9 cellular contexts compared by ENCODE assay signal in genomic region chr12:88237954-88238353, GRCh38.
DNase-seq lines count a peak whose midpoint lies in the region; ATAC-seq and TF ChIP-seq lines count a peak whose summit lies in the region.
"Had no signal": no experiment of that assay in that cellular context is flagged by ENCODE, and none has a peak within 500 bp of the region (broad histone marks: within the 10 kb centered on the region; RNA-seq: fewer than 3 reads in every experiment).

No MANE protein-coding gene starts in this region.

- CTCF ChIA-PET in HCT116 (lab: Charles Lee) = no interaction called here

- H3K27ac ChIP-seq in HCT116 (ENCODE audit: low read depth, low read length) (no peak overlapping the region), hepatocyte (no peak overlapping the region)

- peak; percentile 80 for ATAC-seq in HCT116

- H4K20me1 ChIP-seq in HCT116 (ENCODE audit: insufficient read depth) (no peaks in the 10 kb centered on the region), hepatocyte (ENCODE audit: insufficient read depth, poor library complexity, severe bottlenecking) (no peaks in the 10 kb centered on the region)

- no peak for TF ChIP-seq POLR2A in HCT116 (IDR thresholded peaks at IDR 0.05; ENCODE audit: borderline replicate concordance, extremely low read depth, insufficient read depth, insufficient read length)
- TF ChIP-seq POLR2A in NB4 (IDR thresholded peaks at IDR 0.05; ENCODE audit: extremely low read depth, insufficient read length) = no peak

- RAD21 ChIA-PET in HCT116 (lab: Charles Lee; ENCODE audit: low non-redundant PET in 1 of 2, low total read pairs in 2 of 2, uncharacterized antibody in 2 of 2, unreplicated experiment in 2 of 2) = interaction anchor here in 1 of 2 experiments (0.6 kb wide), 1 partner anchor 60 kb away, joined by 4 read pairs; no protein-coding TSS in a partner anchor

- H3K9ac ChIP-seq in HCT116 (ENCODE audit: low read length) = no peak overlapping the region

- POLR2A ChIA-PET in HCT116 (lab: Charles Lee) = no interaction called here

- H3K4me3 ChIP-seq in HCT116 (replicated peaks in 1 of 2; ENCODE audit: low read depth in 1 of 2, low read length in 2 of 2) = no peak overlapping the region
- H3K4me3 ChIP-seq in NB4 (ENCODE audit: low read depth, low read length) = no peak overlapping the region
- no peak overlapping the region for H3K4me3 ChIP-seq in hepatocyte

- no peak for TF ChIP-seq RAD21 in HCT116 (IDR thresholded peaks at IDR 0.05; ENCODE audit: low read depth)

- H3K79me2 ChIP-seq in HCT116 (ENCODE audit: insufficient read depth, low read length) (no peaks in the 10 kb centered on the region), hepatocyte (no peaks in the 10 kb centered on the region)

- H3K36me3 ChIP-seq in HCT116 (ENCODE audit: control insufficient read depth in 1 of 2, insufficient read depth in 2 of 2, low read length in 2 of 2) (no peaks in the 10 kb centered on the region), hepatocyte (replicated peaks; ENCODE audit: insufficient read depth, low read depth) (no peaks in the 10 kb centered on the region)

- TF ChIP-seq CTCF in HCT116 (IDR thresholded peaks at IDR 0.05 in 2 of 3, conservative IDR thresholded peaks at IDR 0.05 in 1 of 3; ENCODE audit: borderline replicate concordance in 1 of 3, insufficient read depth in 1 of 3, low read depth in 2 of 3, low read length in 2 of 3) = no peak
- no peak for TF ChIP-seq CTCF in NB4 (IDR thresholded peaks at IDR 0.05; ENCODE audit: low read depth, low read length)
- TF ChIP-seq CTCF in hepatocyte (IDR thresholded peaks at IDR 0.05; ENCODE audit: poor library complexity) = no peak

- H3K9me2 ChIP-seq in HCT116 (ENCODE audit: insufficient read depth) (no peaks in the 10 kb centered on the region), hepatocyte (replicated peaks; ENCODE audit: insufficient read depth) (no peaks in the 10 kb centered on the region)

- H2AFZ ChIP-seq in HCT116 (ENCODE audit: low read depth, low read length, poor library complexity, severe bottlenecking) (peak overlapping the region; percentile 49), hepatocyte (no peak overlapping the region)

- no TSS peak for BruUV-seq in HCT116 (replicated peaks; lab: Mats Ljungman, UMichigan)

- intact Hi-C loops in HCT116 (cut with micrococcal nuclease) = no loop called here
- intact Hi-C loops in cardiac septum (cut with DNase I) = no loop called here

- no peaks in the 10 kb centered on the region; a peak in 1 of 4 replicates for H3K9me3 ChIP-seq in HCT116 (ENCODE audit: control insufficient read depth in 1 of 2, insufficient read depth in 1 of 2, low read depth in 1 of 2, low read length in 2 of 2)
- H3K9me3 ChIP-seq in hepatocyte (ENCODE audit: low read depth) = no peaks in the 10 kb centered on the region

- H3K4me1 ChIP-seq in HCT116 (ENCODE audit: control insufficient read depth in 1 of 2, insufficient read depth in 2 of 2, low read length in 2 of 2) (peaks cover 0 to 30% of the 10 kb centered on the region in 2 experiments; a peak in 2 of 4 replicates), hepatocyte (ENCODE audit: insufficient read depth) (no peaks in the 10 kb centered on the region)

- DNase-seq in GDM1 (lab: John Stamatoyannopoulos, UW) = peak; percentile 24
- peak; percentile 32 for DNase-seq in HCT116 (ENCODE audit: low read depth, low spot score)
- peak; percentile 41 for DNase-seq in NB4 (ENCODE audit: low read depth)
- peak; percentile 51 for DNase-seq in fibroblast of peridontal ligament (ENCODE audit: extremely low read depth)
- DNase-seq in cardiac septum (ENCODE audit: low spot score) = no peak
- no peak for DNase-seq in hepatocyte (ENCODE audit: low spot score)
- DNase-seq in activated CD4-positive, CD25-positive, alpha-beta regulatory T cell treated with anti-CD3 and anti-CD28 coated beads, Interleukin-2, amount 50 U/mL, for 72 hours = no peak
- no peak for DNase-seq in anterior cingulate cortex (lab: John Stamatoyannopoulos, UW)
- DNase-seq: naive B cell had no signal

- H3K27me3 ChIP-seq in HCT116 (ENCODE audit: insufficient read depth, low read length) (no peaks in the 10 kb centered on the region), hepatocyte (no peaks in the 10 kb centered on the region)

- H3K4me2 ChIP-seq in HCT116 (ENCODE audit: low read length) (peak overlapping the region; percentile 26), hepatocyte (no peak overlapping the region)

TF ChIP-seq in HCT116, 20 proteins besides CTCF, POLR2A, EP300 and RAD21:
- peak; percentile 33; the same call in 1 of the 2 replicates for TF ChIP-seq SP1 (IDR thresholded peaks at IDR 0.05; ENCODE audit: low read depth)
- peak; percentile 61 for TF ChIP-seq JUND (IDR thresholded peaks at IDR 0.05)
- peak; percentile 84 for TF ChIP-seq FOSL1 (IDR thresholded peaks at IDR 0.05; ENCODE audit: low read depth)
- peak; percentile 77 for TF ChIP-seq CBX3 (IDR thresholded peaks at IDR 0.05; ENCODE audit: low read depth)
- no peak for TF ChIP-seq SRF (IDR thresholded peaks at IDR 0.05; ENCODE audit: low read depth)

Comparison
In these comparisons a context has a peak if more than half of its experiments do, and no peak if none do; other contexts are left out.
1. DNase-seq: peak in GDM1 (single experiment), HCT116 (single experiment), NB4 (single experiment) and fibroblast of peridontal ligament (single experiment); none in cardiac septum (single experiment), hepatocyte (single experiment), activated CD4-positive, CD25-positive, alpha-beta regulatory T cell treated with anti-CD3 and anti-CD28 coated beads, Interleukin-2, amount 50 U/mL, for 72 hours (single experiment) and anterior cingulate cortex (0 of 58).